In genomic region chrX:47047989-47048388, GRCh38 we compare ENCODE assay signal across 1 cellular context.
TF ChIP-seq lines count a peak whose summit lies in the region.

No MANE protein-coding gene starts in this region.

TF ChIP-seq in K562, 482 proteins besides CTCF, POLR2A, EP300 and RAD21 (continued from another document and continues in another):
- no peak for TF ChIP-seq AFF4 (CRISPR knock-in tag; IDR thresholded peaks at IDR 0.05)
- no peak for TF ChIP-seq UBTF (IDR thresholded peaks at IDR 0.05; ENCODE audit: borderline replicate concordance in 1 of 2, low read depth in 2 of 2, low read length in 2 of 2)
- no peak for TF ChIP-seq DIDO1 (tag; IDR thresholded peaks at IDR 0.05; ENCODE audit: low read depth)
- TF ChIP-seq SUPT5H (IDR thresholded peaks at IDR 0.05), result no peak
- no peak for TF ChIP-seq KLF10 (CRISPR knock-in tag; IDR thresholded peaks at IDR 0.05)
- no peak for TF ChIP-seq BRF1 (IDR thresholded peaks at IDR 0.05; ENCODE audit: borderline replicate concordance, extremely low read depth, insufficient read length)
- TF ChIP-seq PREB (CRISPR knock-in tag; IDR thresholded peaks at IDR 0.05), result no peak
- no peak for TF ChIP-seq ZNF511 (CRISPR knock-in tag; IDR thresholded peaks at IDR 0.05)
- no peak for TF ChIP-seq IFI16 (CRISPR knock-in tag; IDR thresholded peaks at IDR 0.05)
- TF ChIP-seq NELFE (IDR thresholded peaks at IDR 0.05; ENCODE audit: insufficient read depth, insufficient read length), result no peak
- TF ChIP-seq HNRNPK (IDR thresholded peaks at IDR 0.05; ENCODE audit: low read depth, low read length, poor library complexity, severe bottlenecking), result no peak
- TF ChIP-seq E4F1 (CRISPR knock-in tag; IDR thresholded peaks at IDR 0.05; ENCODE audit: borderline replicate concordance), result no peak
- TF ChIP-seq HES1 (IDR thresholded peaks at IDR 0.05; ENCODE audit: low read depth), result peak; percentile 82
- TF ChIP-seq POLR3A (IDR thresholded peaks at IDR 0.05; ENCODE audit: borderline replicate concordance, extremely low read depth, insufficient read depth, insufficient read length), result no peak
- TF ChIP-seq KLF1 (tag; IDR thresholded peaks at IDR 0.05), result no peak
- TF ChIP-seq FOXK1 (CRISPR knock-in tag; IDR thresholded peaks at IDR 0.05; ENCODE audit: borderline replicate concordance), result no peak
- TF ChIP-seq NR2C1 (IDR thresholded peaks at IDR 0.05), result peak; percentile 44; the same call in 1 of the 2 replicates
- TF ChIP-seq NR2C1 (tag; IDR thresholded peaks at IDR 0.05), result peak; percentile 82
- TF ChIP-seq ETS2 (tag; IDR thresholded peaks at IDR 0.05; ENCODE audit: borderline replicate concordance, poor library complexity, severe bottlenecking), result no peak
- no peak for TF ChIP-seq ZNF133 (CRISPR knock-in tag; IDR thresholded peaks at IDR 0.05)
- no peak for TF ChIP-seq TCF7L2 (IDR thresholded peaks at IDR 0.05; ENCODE audit: low read depth, low read length)
- no peak for TF ChIP-seq ZNF79 (CRISPR knock-in tag; IDR thresholded peaks at IDR 0.05; ENCODE audit: low read depth)
- TF ChIP-seq CCAR2 (IDR thresholded peaks at IDR 0.05; ENCODE audit: low read depth, low read length), result no peak
- TF ChIP-seq SMAD2 (IDR thresholded peaks at IDR 0.05; ENCODE audit: low read depth, low read length), result no peak
- TF ChIP-seq ZNF695 (CRISPR knock-in tag; IDR thresholded peaks at IDR 0.05), result no peak
- TF ChIP-seq IRF1 (CRISPR knock-in tag; IDR thresholded peaks at IDR 0.05; ENCODE audit: borderline replicate concordance), result no peak
- TF ChIP-seq TCF7 (IDR thresholded peaks at IDR 0.05; ENCODE audit: borderline replicate concordance), result no peak
- peak; percentile 73 for TF ChIP-seq HDAC3 (IDR thresholded peaks at IDR 0.05; ENCODE audit: borderline replicate concordance, partially characterized antibody)
- TF ChIP-seq SP2 (IDR thresholded peaks at IDR 0.05; ENCODE audit: extremely low read depth, low read depth, low read length, poor library complexity, severe bottlenecking), result no peak
- TF ChIP-seq NCOR1 (IDR thresholded peaks at IDR 0.05), result peak; percentile 92
- TF ChIP-seq KAT2B (IDR thresholded peaks at IDR 0.05; ENCODE audit: low read depth, low read length), result no peak
- TF ChIP-seq ZSCAN29 (IDR thresholded peaks at IDR 0.05), result no peak
- TF ChIP-seq HBP1 (CRISPR knock-in tag; IDR thresholded peaks at IDR 0.05), result no peak
- TF ChIP-seq RBM15 (IDR thresholded peaks at IDR 0.05; ENCODE audit: insufficient read depth, low read length), result no peak
- TF ChIP-seq ZBTB34 (CRISPR knock-in tag; IDR thresholded peaks at IDR 0.05), result no peak
- no peak for TF ChIP-seq ATF1 (CRISPR knock-in tag; IDR thresholded peaks at IDR 0.05)
- TF ChIP-seq ATF1 (tag; IDR thresholded peaks at IDR 0.05), result peak; percentile 64
- no peak for TF ChIP-seq GABPB2 (CRISPR knock-in tag; conservative IDR thresholded peaks at IDR 0.05)
- TF ChIP-seq ZNF384 (IDR thresholded peaks at IDR 0.05; ENCODE audit: low read depth, low read length), result peak; percentile 83
- TF ChIP-seq NFYB (IDR thresholded peaks at IDR 0.05; ENCODE audit: extremely low read depth, insufficient read length), result no peak
- TF ChIP-seq SRSF7 (optimal IDR thresholded peaks at IDR 0.05; ENCODE audit: low read depth, low read length), result no peak
- no peak for TF ChIP-seq MAFF (IDR thresholded peaks at IDR 0.05; ENCODE audit: low read length)
- peak; percentile 77 for TF ChIP-seq KLF16 (IDR thresholded peaks at IDR 0.05)
- TF ChIP-seq PTTG1 (tag; IDR thresholded peaks at IDR 0.05; ENCODE audit: low read depth), result no peak
- peak; percentile 50; the same call in 1 of the 2 replicates for TF ChIP-seq TOE1 (IDR thresholded peaks at IDR 0.05; ENCODE audit: borderline replicate concordance)
- TF ChIP-seq TOE1 (CRISPR knock-in tag; IDR thresholded peaks at IDR 0.05; ENCODE audit: borderline replicate concordance, low read depth), result no peak
- no peak for TF ChIP-seq ZNF551 (CRISPR knock-in tag; IDR thresholded peaks at IDR 0.05)
- TF ChIP-seq ZC3H11A (IDR thresholded peaks at IDR 0.05; ENCODE audit: low read depth, low read length), result no peak
- TF ChIP-seq OTX1 (CRISPR knock-in tag; IDR thresholded peaks at IDR 0.05), result no peak
